ENCODE assay signal across 19 cellular contexts in the genomic region with DNA sequence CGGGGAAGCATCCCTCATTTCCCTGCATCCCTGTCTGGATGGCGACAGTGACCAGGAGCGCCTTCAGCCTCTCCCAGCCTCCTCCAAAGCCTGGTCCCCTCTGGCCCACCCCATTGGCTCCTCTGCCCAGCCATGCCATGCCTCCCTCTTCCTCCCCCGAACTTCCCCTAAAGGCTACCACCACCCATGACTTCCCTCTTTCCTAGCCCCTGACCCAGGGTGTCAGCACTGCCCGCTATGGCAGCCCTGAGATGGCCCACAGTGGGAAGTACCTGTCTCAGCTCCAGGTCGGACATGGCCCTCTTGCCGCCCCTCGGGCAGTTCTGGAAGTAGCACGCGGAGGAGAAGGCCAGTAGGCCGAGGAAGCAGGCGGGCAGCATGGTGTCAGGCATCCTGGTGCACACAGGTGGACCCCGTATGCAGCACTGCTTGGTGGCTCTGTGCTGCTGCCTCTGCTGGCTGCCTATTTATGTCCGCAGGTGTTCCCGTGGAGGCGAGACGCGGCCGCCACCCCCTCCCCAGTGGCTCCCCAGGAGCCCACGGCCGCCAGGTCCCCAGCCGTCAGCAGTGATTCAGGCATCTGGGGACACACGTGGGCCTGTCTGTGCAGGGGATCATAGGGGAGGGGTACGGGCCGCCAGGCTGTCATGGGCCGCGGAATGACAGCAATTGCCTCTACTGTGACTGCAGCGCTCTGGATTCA. TPM values are rescaled to one million over a fixed set of nuclear protein-coding genes. Genes with fewer than 3 reads are reported as not detected.
DNase-seq lines count a peak whose midpoint lies in the region; ATAC-seq, FAIRE-seq and TF ChIP-seq lines count a peak whose summit lies in the region.
"Had no signal": no experiment of that assay in that cellular context is flagged by ENCODE, and none has a peak within 500 bp of the region (broad histone marks: within the 10 kb centered on the region; RNA-seq: fewer than 3 reads in every experiment).

A gene with protein sequence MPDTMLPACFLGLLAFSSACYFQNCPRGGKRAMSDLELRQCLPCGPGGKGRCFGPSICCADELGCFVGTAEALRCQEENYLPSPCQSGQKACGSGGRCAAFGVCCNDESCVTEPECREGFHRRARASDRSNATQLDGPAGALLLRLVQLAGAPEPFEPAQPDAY (minus strand): TSS at position 442 of the 703 bp plus-strand sequence. CDS start 50 bp downstream, at position 392.

- WGBS in H1 (ENCODE audit: extremely low coverage in 1 of 2, insufficient coverage in 1 of 2, insufficient read length in 1 of 2, insufficient replicate concordance in 2 of 2, low coverage in 1 of 2, low lambda C conversion rate in 2 of 2, missing lambda C conversion rate in 1 of 2), 2 experiments: 88% methylated on average over 17 of the region's 28 CpGs; no CpG with 5 or more reads in 1 of the 2 experiments

- H4K20me1 ChIP-seq in H1 (replicated peaks in 1 of 2; ENCODE audit: control insufficient read depth in 1 of 2, insufficient read depth in 2 of 2, low read length in 2 of 2): no peaks in the 10 kb centered on the region

- no peak within 1 kb of the TSS for H3K27ac ChIP-seq in CD4-positive, alpha-beta memory T cell (ENCODE audit: low read depth, low read length)
- no peak within 1 kb of the TSS for H3K27ac ChIP-seq in HUES6 (ENCODE audit: low read depth, low read length)
- no peak within 1 kb of the TSS for H3K27ac ChIP-seq in H1 (ENCODE audit: low read depth, low read length)
- H3K27ac ChIP-seq in kidney (ENCODE audit: low read depth in 2 of 2, low read length in 2 of 2): no peak within 1 kb of the TSS
- H3K27ac ChIP-seq: BLaER1 treated with 17β-estradiol and CSF1 and Interleukin-3, amounts not matched to agents 10 nM and 100 nM; gastrocnemius medialis; Peyer's patch had no signal

- no peaks in the 10 kb centered on the region for H3K36me3 ChIP-seq in CD4-positive, alpha-beta memory T cell (ENCODE audit: insufficient read depth, low read length)
- H3K36me3 ChIP-seq in HUES6 (ENCODE audit: control insufficient read depth, insufficient read depth, low read length): no peaks in the 10 kb centered on the region
- no peaks in the 10 kb centered on the region for H3K36me3 ChIP-seq in H1 (ENCODE audit: control insufficient read depth in 2 of 4, insufficient read depth in 4 of 4, low read length in 3 of 4)
- no peaks in the 10 kb centered on the region for H3K36me3 ChIP-seq in kidney (ENCODE audit: control insufficient read depth in 1 of 2, insufficient read depth in 2 of 2, low read length in 2 of 2)
- H3K36me3 ChIP-seq: BLaER1 treated with 17β-estradiol and CSF1 and Interleukin-3, amounts not matched to agents 10 nM and 100 nM; gastrocnemius medialis; Peyer's patch had no signal

- H3K4me1 Mint-ChIP-seq in CD4-positive, alpha-beta memory T cell: peaks cover 0 to 7% (median 0%) of the 10 kb centered on the region in 4 donors

- H2BK12ac ChIP-seq in H1 (ENCODE audit: low read depth, low read length): peak within 1 kb of the TSS; percentile 77; the same call in 1 of the 2 replicates

- peaks cover 0 to 2% (median 0%) of the 10 kb centered on the region in 8 donors for H3K9me3 Mint-ChIP-seq in CD4-positive, alpha-beta memory T cell
- H3K9me3 Mint-ChIP-seq: T-helper 1 cell treated with Interleukin-12 subunit alpha and Interleukin-12 subunit beta and Interleukin-4 antibody, amounts not matched to agents 30 μg/mL and 1 μg/mL, for 36 hours had no signal

- H4K91ac ChIP-seq in H1 (replicated peaks; ENCODE audit: insufficient read length, low read length): no peak within 1 kb of the TSS

- no peak for FAIRE-seq in H1 (lab: Jason Lieb, UNC)
- FAIRE-seq in kidney (lab: Jason Lieb, UNC): no peak

- peak within 1 kb of the TSS; percentile 59 for H4K8ac ChIP-seq in H1 (ENCODE audit: extremely low read depth, insufficient read depth, low read length)

- no peak within 1 kb of the TSS for H3K56ac ChIP-seq in H1 (replicated peaks; ENCODE audit: insufficient read length, low read depth, low read length)

- peaks cover 11% of the 10 kb centered on the region; the same call in 1 of the 2 replicates for H3K23me2 ChIP-seq in H1 (ENCODE audit: low read depth, low read length)

- H3K79me1 ChIP-seq in H1 (ENCODE audit: low read depth, low read length): no peaks in the 10 kb centered on the region

- H2AFZ ChIP-seq in H1 (ENCODE audit: low read length): no peak within 1 kb of the TSS; the same call in 1 of the 2 replicates

- H3K27me3 ChIP-seq in CD4-positive, alpha-beta memory T cell (ENCODE audit: insufficient read depth, low read length): peaks cover 16% of the 10 kb centered on the region
- H3K27me3 ChIP-seq in HUES6 (ENCODE audit: control insufficient read depth, insufficient read depth, low read length) (peaks cover 48% of the 10 kb centered on the region), H1 (replicated peaks in 1 of 4; ENCODE audit: control insufficient read depth in 3 of 4, extremely low read depth in 1 of 4, insufficient read depth in 3 of 4, low read length in 3 of 4) (peaks cover 27 to 43% (median 37%) of the 10 kb centered on the region in 4 experiments)

- TF ChIP-seq CTCF in H1 (IDR thresholded peaks at IDR 0.05; ENCODE audit: control extremely low read depth in 1 of 3, insufficient read depth in 1 of 3, low read depth in 1 of 3, low read length in 3 of 3) (no peak), omental fat pad (IDR thresholded peaks at IDR 0.05) (no peak), kidney (IDR thresholded peaks at IDR 0.05; ENCODE audit: borderline replicate concordance, extremely low read depth, insufficient read depth) (no peak)

- ATAC-seq in omental fat pad (ENCODE audit: low FRiP score): peak; percentile 10
- ATAC-seq: gastrocnemius medialis had no signal

- CTCF ChIA-PET in CD4-positive, alpha-beta memory T cell (lab: Charles Lee; ENCODE audit: partially characterized antibody): interaction anchor here (1.4 kb wide), 1 partner anchor 28 kb away, joined by 4 read pairs; no protein-coding TSS in a partner anchor
- CTCF ChIA-PET in H1 (lab: Charles Lee; ENCODE audit: partially characterized antibody): interaction anchor here (1.1 to 1.3 kb wide), 3 partner anchors 13 to 31 kb away, joined by 3 to 4 read pairs (median 3); no protein-coding TSS in a partner anchor

- H3K4ac ChIP-seq in H1 (replicated peaks; ENCODE audit: insufficient read length, low read depth, low read length): no peak within 1 kb of the TSS

- no peaks in the 10 kb centered on the region for H3K9me3 ChIP-seq in CD4-positive, alpha-beta memory T cell (ENCODE audit: control insufficient read depth in 1 of 2, low read length in 2 of 2)
- H3K9me3 ChIP-seq in HUES6 (ENCODE audit: control insufficient read depth, insufficient read depth, low read depth, low read length) (no peaks in the 10 kb centered on the region), H1 (ENCODE audit: insufficient read depth in 2 of 2, low read depth in 1 of 2, low read length in 1 of 2) (no peaks in the 10 kb centered on the region), kidney (ENCODE audit: control insufficient read depth in 1 of 2, low read length in 2 of 2) (no peaks in the 10 kb centered on the region)
- H3K9me3 ChIP-seq: gastrocnemius medialis, Peyer's patch had no signal

- no peak within 1 kb of the TSS for H3K4me3 ChIP-seq in CD4-positive, alpha-beta memory T cell (ENCODE audit: low read length in 2 of 2)
- peak within 1 kb of the TSS; percentile 65 for H3K4me3 ChIP-seq in HUES6 (ENCODE audit: low read depth, low read length)
- H3K4me3 ChIP-seq in H1 (ENCODE audit: extremely low read depth in 1 of 4, insufficient read depth in 2 of 4, low read depth in 3 of 4, low read length in 4 of 4): peak within 1 kb of the TSS in 3 of 4 experiments; percentile 27 to 53 (median 38); a peak in 4 of 8 replicates
- no peak within 1 kb of the TSS for H3K4me3 ChIP-seq in kidney (ENCODE audit: low read length in 2 of 2)
- H3K4me3 ChIP-seq: BLaER1 treated with 17β-estradiol and CSF1 and Interleukin-3, amounts not matched to agents 10 nM and 100 nM had no signal

- DNase-seq in CD4-positive, alpha-beta memory T cell: no peak
- no peak for DNase-seq in H1 (ENCODE audit: low read depth in 1 of 2, low spot score in 2 of 2)
- DNase-seq in omental fat pad (ENCODE audit: low spot score): no peak
- DNase-seq in kidney: no peak
- no peak for DNase-seq in NCI-H1105 treated with DMSO at 0.1 percent for 48 hours (lab: John Stamatoyannopoulos, UW)
- no peak for DNase-seq in stimulated activated CD8-positive, alpha-beta memory T cell treated with anti-CD3 and anti-CD28 coated beads, Interleukin-4, amount 100 ng/mL, for 48 hours
- DNase-seq in midbrain (lab: John Stamatoyannopoulos, UW): no peak
- DNase-seq: activated CD4-positive, alpha-beta T cell treated with anti-CD3 and anti-CD28 coated beads, Interleukin-2, amount 50 U/mL, for 1 hour; activated naive CD4-positive, alpha-beta T cell; gastrocnemius medialis; KG1; NCI-H1694 had no signal

- peak within 1 kb of the TSS; percentile 62 to 84; a peak in 3 of 4 replicates for H3K4me2 ChIP-seq in H1 (ENCODE audit: insufficient read depth in 1 of 2, low read depth in 2 of 2, low read length in 2 of 2)
- H3K4me2 ChIP-seq: BLaER1 treated with 17β-estradiol and CSF1 and Interleukin-3, amounts not matched to agents 10 nM and 100 nM had no signal

- H3K79me2 ChIP-seq in H1 (ENCODE audit: control insufficient read depth in 1 of 2, insufficient read depth in 2 of 2, low read length in 2 of 2): no peaks in the 10 kb centered on the region

- peaks cover 20 to 39% of the 10 kb centered on the region in 2 donors for H3K27me3 Mint-ChIP-seq in CD4-positive, alpha-beta memory T cell

- H3K9ac ChIP-seq in HUES6 (ENCODE audit: low read length) (no peak within 1 kb of the TSS), H1 (replicated peaks in 1 of 4; ENCODE audit: extremely low read depth in 1 of 4, low read depth in 3 of 4, low read length in 3 of 4) (no peak within 1 kb of the TSS), kidney (ENCODE audit: low read length in 2 of 2) (no peak within 1 kb of the TSS)
- H3K9ac ChIP-seq: BLaER1 treated with 17β-estradiol and CSF1 and Interleukin-3, amounts not matched to agents 10 nM and 100 nM had no signal

- no peak within 1 kb of the TSS for H2BK120ac ChIP-seq in H1 (replicated peaks; ENCODE audit: low read depth, low read length)

- H3K4me3 Mint-ChIP-seq in CD4-positive, alpha-beta memory T cell: peak within 1 kb of the TSS in 5 of 8 donors; percentile 46 to 81 (median 73)
- H3K4me3 Mint-ChIP-seq: T-helper 1 cell treated with Interleukin-12 subunit alpha and Interleukin-12 subunit beta and Interleukin-4 antibody, amounts not matched to agents 30 μg/mL and 1 μg/mL, for 36 hours had no signal

- H4K5ac ChIP-seq in H1 (ENCODE audit: insufficient read length, low read depth, low read length): no peak within 1 kb of the TSS

- H3K18ac ChIP-seq in H1 (ENCODE audit: extremely low read depth, low read length): peak within 1 kb of the TSS; percentile 13

- intact Hi-C loops in CD4-positive, alpha-beta memory T cell (cut with micrococcal nuclease): no loop called here
- intact Hi-C loops in kidney (cut with DNase I): no loop called here

- H2AK5ac ChIP-seq in H1 (ENCODE audit: low read depth, low read length): no peak within 1 kb of the TSS

- H3K23ac ChIP-seq in H1 (ENCODE audit: insufficient read length): no peak within 1 kb of the TSS

- TF ChIP-seq RAD21 in H1 (IDR thresholded peaks at IDR 0.05 in 1 of 2, conservative IDR thresholded peaks at IDR 0.05 in 1 of 2; ENCODE audit: low read depth in 2 of 2, low read length in 2 of 2): no peak

- no peak within 1 kb of the TSS for H2BK20ac ChIP-seq in H1 (ENCODE audit: low read length)

- TF ChIP-seq POLR2A in H1 (IDR thresholded peaks at IDR 0.05; ENCODE audit: control extremely low read depth in 1 of 2, low read depth in 2 of 2, low read length in 2 of 2): no peak

- POLR2A ChIA-PET in CD4-positive, alpha-beta memory T cell (lab: Charles Lee; ENCODE audit: partially characterized antibody): interaction anchor here (0.9 kb wide), 1 partner anchor 8 kb away, joined by 5 read pairs; no protein-coding TSS in a partner anchor
- POLR2A ChIA-PET in H1 (lab: Charles Lee; ENCODE audit: partially characterized antibody): interaction anchor here (2.7 kb wide), 1 partner anchor 8 kb away, joined by 14 read pairs; no protein-coding TSS in a partner anchor

- no peak for TF ChIP-seq EP300 in H1 (IDR thresholded peaks at IDR 0.05; ENCODE audit: borderline replicate concordance in 1 of 2, low read depth in 2 of 2, low read length in 2 of 2)

- peak within 1 kb of the TSS; percentile 98; the same call in 1 of the 2 replicates for H2BK15ac ChIP-seq in H1 (ENCODE audit: low read length)

- no peak within 1 kb of the TSS for H3K27ac Mint-ChIP-seq in CD4-positive, alpha-beta memory T cell
- H3K27ac Mint-ChIP-seq: T-helper 1 cell treated with Interleukin-12 subunit alpha and Interleukin-12 subunit beta and Interleukin-4 antibody, amounts not matched to agents 30 μg/mL and 1 μg/mL, for 36 hours had no signal

- H3K14ac ChIP-seq in H1 (ENCODE audit: insufficient read length): no peak within 1 kb of the TSS

- H3K4me1 ChIP-seq in CD4-positive, alpha-beta memory T cell (ENCODE audit: insufficient read depth, low read length): peaks cover 6% of the 10 kb centered on the region
- peaks cover 10% of the 10 kb centered on the region; the same call in 1 of the 2 replicates for H3K4me1 ChIP-seq in HUES6 (ENCODE audit: control insufficient read depth, insufficient read depth, low read length)
- H3K4me1 ChIP-seq in H1 (replicated peaks in 1 of 4; ENCODE audit: control insufficient read depth in 3 of 4, insufficient read depth in 4 of 4, low read length in 3 of 4): peaks cover 0 to 8% (median 6%) of the 10 kb centered on the region in 4 experiments; a peak in 5 of 7 replicates
- peaks cover 6 to 7% of the 10 kb centered on the region in 2 donors for H3K4me1 ChIP-seq in kidney (ENCODE audit: control insufficient read depth in 1 of 2, insufficient read depth in 1 of 2, low read depth in 1 of 2, low read length in 2 of 2)
- H3K4me1 ChIP-seq: BLaER1 treated with 17β-estradiol and CSF1 and Interleukin-3, amounts not matched to agents 10 nM and 100 nM had no signal

- no peaks in the 10 kb centered on the region for H3K36me3 Mint-ChIP-seq in CD4-positive, alpha-beta memory T cell

- H2BK5ac ChIP-seq in H1 (ENCODE audit: low read depth, low read length): no peak within 1 kb of the TSS

RNA-seq across cellular contexts. Expression of the gene that starts here (rescaled TPM):
- not detected for total RNA-seq in CD4-positive, alpha-beta memory T cell
- not detected for polyA plus RNA-seq in CD4-positive, alpha-beta memory T cell
- 0.77 TPM in 1 of 2 replicates, not detected in the other for total RNA-seq in H1 (2021; fragmentation: NEBNext Ultra II Directional; extraction: Animal tissue kit (Norgen Biotek cat#: 25700))
- polyA plus RNA-seq in H1 (2011; rRNA removed): 0.18 and 0.42 TPM in 2 replicates
- not detected for polyA plus RNA-seq in H1 (2011; cell fraction: cytosol; rRNA removed)
- not detected for polyA plus RNA-seq in H1 (2011; cell fraction: nucleus; rRNA removed)
- polyA plus RNA-seq in H1 (2012, experiment 1 of 2): 0.35 TPM in 1 of 4 replicates, not detected in the others
- not detected for polyA plus RNA-seq in H1 (2012, experiment 2 of 2)
- polyA plus RNA-seq in H1 (2013, experiment 1 of 2): 0.69 TPM
- 0.28 TPM for polyA plus RNA-seq in H1 (2013, experiment 2 of 2)
- not detected in 2 replicates for polyA minus RNA-seq in H1 (2011; rRNA and poly(A)+ RNA removed)
- not detected for polyA minus RNA-seq in H1 (2011; cell fraction: cytosol; rRNA and poly(A)+ RNA removed)
- not detected for polyA minus RNA-seq in H1 (2011; cell fraction: nucleus; rRNA and poly(A)+ RNA removed)
- total RNA-seq in omental fat pad: not detected
- not detected for total RNA-seq in kidney
- polyA plus RNA-seq in kidney (ENCODE audit: insufficient read depth, low read depth, low replicate concordance): 2.1 TPM
- total RNA-seq: cardiac septum, gastrocnemius medialis, mononuclear cell, urinary bladder had no signal
- polyA plus RNA-seq: urinary bladder had no signal

Comparison
In these comparisons a context has a peak if more than half of its experiments do, and no peak if none do; other contexts are left out.
1. Peak in ATAC-seq in omental fat pad; RNA of the gene not detected or under 1 TPM.
2. H3K4me3 ChIP-seq: peak in HUES6 (single experiment) and H1 (3 of 4); none in CD4-positive, alpha-beta memory T cell (0 of 2) and kidney (0 of 2).